21 cellular contexts compared by ENCODE assay signal in genomic region chr11:60059521-60059920, GRCh38. TPM values are rescaled to one million over a fixed set of nuclear protein-coding genes. Genes with fewer than 3 reads are reported as not detected.
"Had no signal": no experiment of that assay in that cellular context is flagged by ENCODE, and none has a peak within 500 bp of the region (broad histone marks: within the 10 kb centered on the region; RNA-seq: fewer than 3 reads in every experiment).

No MANE protein-coding gene starts in this region.

RNA-seq across cellular contexts. Expression of gene MS4A3, which starts 3.1 kb away (rescaled TPM):
- total RNA-seq: naive thymus-derived CD8-positive, alpha-beta T cell; omental fat pad; osteocyte; pancreas; posterior vena cava; prostate gland; pulmonary artery endothelial cell; right atrium auricular region; smooth muscle cell; subcutaneous adipose tissue; thoracic aorta; thyroid gland; tibial nerve; ureter; vagina had no signal
- polyA plus RNA-seq: naive thymus-derived CD8-positive, alpha-beta T cell; neural cell; pancreas; smooth muscle cell had no signal

RNA-seq across cellular contexts. Expression of gene OOSP2, which starts 19.3 kb away (rescaled TPM):
- total RNA-seq: naive thymus-derived CD8-positive, alpha-beta T cell; omental fat pad; osteocyte; pancreas; posterior vena cava; pulmonary artery endothelial cell; right atrium auricular region; sciatic nerve; smooth muscle cell; spleen; stomach; subcutaneous adipose tissue; temporal lobe; thoracic aorta; thyroid gland; tibial nerve; upper lobe of left lung; ureter; vagina had no signal
- polyA plus RNA-seq: naive thymus-derived CD8-positive, alpha-beta T cell; neural cell; pancreas; smooth muscle cell; spleen; stomach had no signal

RNA-seq across cellular contexts. Expression of gene MS4A2, which starts 28.9 kb away (rescaled TPM):
- total RNA-seq: naive thymus-derived CD8-positive, alpha-beta T cell; osteocyte; pulmonary artery endothelial cell; smooth muscle cell; temporal lobe had no signal
- polyA plus RNA-seq: naive thymus-derived CD8-positive, alpha-beta T cell; neural cell; smooth muscle cell had no signal

RNA-seq across cellular contexts. Expression of gene OOSP4B, which starts 42.5 kb away (rescaled TPM):
- total RNA-seq: naive thymus-derived CD8-positive, alpha-beta T cell; omental fat pad; osteocyte; pancreas; posterior vena cava; prostate gland; pulmonary artery endothelial cell; right atrium auricular region; sciatic nerve; smooth muscle cell; spleen; stomach; subcutaneous adipose tissue; temporal lobe; thoracic aorta; thyroid gland; tibial nerve; upper lobe of left lung; ureter; vagina had no signal
- polyA plus RNA-seq: naive thymus-derived CD8-positive, alpha-beta T cell; neural cell; pancreas; smooth muscle cell; spleen; stomach had no signal
